In genomic region chr10:68561804-68562649, GRCh38 we compare ENCODE assay signal across 1 cellular context.
TF ChIP-seq lines count a peak whose summit lies in the region.

No MANE protein-coding gene starts in this region.

TF ChIP-seq in HEK293, 187 proteins besides CTCF, POLR2A, EP300 and RAD21 (continued from another document):
- TF ChIP-seq ZNF501 (tag by site-specific recombination; IDR thresholded peaks at IDR 0.05) (no peak; the same call in 1 of the 2 replicates), KLF8 (tag by site-specific recombination; IDR thresholded peaks at IDR 0.05) (no peak), ZNF664 (tag by site-specific recombination; IDR thresholded peaks at IDR 0.05) (no peak), BCL11B (tag by site-specific recombination; IDR thresholded peaks at IDR 0.05; ENCODE audit: low read depth) (0 out of 2 replicates have a peak, but pooled peaks have one; percentile 13), ZNF266 (tag by site-specific recombination; IDR thresholded peaks at IDR 0.05; ENCODE audit: low read depth) (no peak), ZNF510 (tag by site-specific recombination; IDR thresholded peaks at IDR 0.05; ENCODE audit: insufficient replicate concordance) (no peak), TRIM28 (IDR thresholded peaks at IDR 0.05; ENCODE audit: borderline replicate concordance, low read length) (no peak)
